In the genomic region with DNA sequence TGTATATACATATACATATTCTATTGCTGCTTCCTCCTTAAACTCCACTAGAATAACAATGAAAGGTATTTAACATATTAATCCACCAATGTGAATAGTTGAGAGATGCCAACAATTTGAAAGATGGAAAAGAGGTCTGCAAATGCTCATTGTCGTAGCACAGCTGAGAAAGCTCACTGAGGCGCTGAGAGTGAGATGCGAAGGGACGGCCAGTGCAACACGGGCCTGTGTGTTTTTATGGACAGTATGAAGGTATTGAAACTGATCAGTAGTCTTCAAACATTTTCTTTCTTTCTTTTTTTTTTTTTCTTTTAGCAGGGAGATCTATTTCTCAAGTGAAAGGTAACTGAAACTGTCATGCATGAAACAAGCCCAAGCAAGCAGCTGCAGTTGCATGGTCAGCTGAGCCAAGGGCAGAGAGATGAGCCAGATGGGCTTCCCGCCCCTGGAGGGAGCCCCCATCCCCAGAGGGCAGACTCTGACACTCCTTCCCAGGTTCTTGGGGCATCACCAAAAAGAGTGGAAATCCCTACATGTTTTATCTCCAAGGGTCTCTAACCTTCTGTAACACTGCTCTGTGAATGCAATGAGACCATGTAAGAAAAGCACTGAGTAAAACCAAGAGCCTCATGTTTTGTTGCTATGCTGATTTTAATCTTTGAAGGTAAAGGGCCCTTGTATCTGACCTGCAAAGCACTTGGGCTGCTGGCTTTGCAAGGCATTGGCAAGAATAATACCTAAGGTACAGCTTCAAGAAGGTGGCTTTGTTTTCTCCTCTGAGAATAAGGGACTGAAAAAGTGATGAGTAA, we compare ENCODE assay signal across 9 cellular contexts. TPM values are rescaled to one million over a fixed set of nuclear protein-coding genes. Genes with fewer than 3 reads are reported as not detected.
DNase-seq lines count a peak whose midpoint lies in the region; ATAC-seq and TF ChIP-seq lines count a peak whose summit lies in the region.
"Had no signal": no experiment of that assay in that cellular context is flagged by ENCODE, and none has a peak within 500 bp of the region (broad histone marks: within the 10 kb centered on the region; RNA-seq: fewer than 3 reads in every experiment).

No MANE protein-coding gene starts in this region.

- POLR2A ChIA-PET in activated CD4-positive, alpha-beta T cell treated with anti-CD3 and anti-CD28 coated beads, Interleukin-2, amount 10 ng/mL, durations not matched to agents 7 days and 5 days (lab: Charles Lee) = no interaction called here
- POLR2A ChIA-PET in HEK293T (lab: Yijun Ruan, JAX) = no interaction called here

- peak; percentile 70 for ATAC-seq in HG02610 (IDR thresholded peaks at IDR 0.05; ENCODE audit: unreplicated experiment)

- no peak overlapping the region for H3K4me3 Mint-ChIP-seq in activated CD4-positive, alpha-beta T cell treated with anti-CD3 and anti-CD28 coated beads, Interleukin-2, amount 10 ng/mL, durations not matched to agents 7 days and 5 days
- H3K4me3 Mint-ChIP-seq in progenitor cell of endocrine pancreas (ENCODE audit: low read depth) = no peak overlapping the region

- peaks cover 8% of the 10 kb centered on the region for H3K9me3 Mint-ChIP-seq in activated CD4-positive, alpha-beta T cell treated with anti-CD3 and anti-CD28 coated beads, Interleukin-2, amount 10 ng/mL, durations not matched to agents 7 days and 5 days
- no peaks in the 10 kb centered on the region for H3K9me3 Mint-ChIP-seq in progenitor cell of endocrine pancreas (ENCODE audit: low read depth)

- no peak for TF ChIP-seq CTCF in progenitor cell of endocrine pancreas (IDR thresholded peaks at IDR 0.05; ENCODE audit: unreplicated experiment)

- H3K36me3 Mint-ChIP-seq in activated CD4-positive, alpha-beta T cell treated with anti-CD3 and anti-CD28 coated beads, Interleukin-2, amount 10 ng/mL, durations not matched to agents 7 days and 5 days (ENCODE audit: low read depth) = peaks cover 13% of the 10 kb centered on the region
- no peaks in the 10 kb centered on the region for H3K36me3 Mint-ChIP-seq in progenitor cell of endocrine pancreas (ENCODE audit: insufficient read depth)

- DNase-seq in activated CD4-positive, alpha-beta T cell treated with anti-CD3 and anti-CD28 coated beads, Interleukin-2, amount 10 ng/mL, durations not matched to agents 7 days and 5 days = no peak
- DNase-seq in activated CD4-positive, alpha-beta T cell treated with anti-CD3 and anti-CD28 coated beads for 1 hour = no peak
- DNase-seq in NCI-H69 (lab: John Stamatoyannopoulos, UW) = peak; percentile 11
- peak; percentile 23 for DNase-seq in retina
- DNase-seq in NK-92 treated with Interleukin-12 subunit alpha and Interleukin-12 subunit beta, amount 100 ng/mL, for 24 hours (lab: John Stamatoyannopoulos, UW) = no peak
- no peak for DNase-seq in progenitor cell of endocrine pancreas (ENCODE audit: low spot score, unreplicated experiment)
- DNase-seq in HEK293T (ENCODE audit: extremely low spot score) = no peak
- DNase-seq: activated gamma-delta T cell treated with Interleukin-2 at 50 U/mL for 16 hours had no signal

- CTCF ChIA-PET in activated CD4-positive, alpha-beta T cell treated with anti-CD3 and anti-CD28 coated beads, Interleukin-2, amount 10 ng/mL, durations not matched to agents 7 days and 5 days (lab: Charles Lee) = interaction anchor here (0.6 to 2.4 kb wide), 2 partner anchors 11 to 24 kb away, joined by 3 to 7 read pairs; no protein-coding TSS in a partner anchor
- CTCF ChIA-PET in HEK293T (lab: Yijun Ruan, JAX) = no interaction called here

- peak overlapping the region; percentile 96 for H3K27ac Mint-ChIP-seq in activated CD4-positive, alpha-beta T cell treated with anti-CD3 and anti-CD28 coated beads, Interleukin-2, amount 10 ng/mL, durations not matched to agents 7 days and 5 days
- no peak overlapping the region for H3K27ac Mint-ChIP-seq in progenitor cell of endocrine pancreas

- H3K4me1 Mint-ChIP-seq in activated CD4-positive, alpha-beta T cell treated with anti-CD3 and anti-CD28 coated beads, Interleukin-2, amount 10 ng/mL, durations not matched to agents 7 days and 5 days = peaks cover 40% of the 10 kb centered on the region
- H3K4me1 Mint-ChIP-seq in progenitor cell of endocrine pancreas (ENCODE audit: low read depth) = peaks cover 11% of the 10 kb centered on the region

- H3K27me3 Mint-ChIP-seq in activated CD4-positive, alpha-beta T cell treated with anti-CD3 and anti-CD28 coated beads, Interleukin-2, amount 10 ng/mL, durations not matched to agents 7 days and 5 days = no peaks in the 10 kb centered on the region
- H3K27me3 Mint-ChIP-seq in progenitor cell of endocrine pancreas = no peaks in the 10 kb centered on the region

TF ChIP-seq in HEK293T, 16 proteins besides CTCF, POLR2A, EP300 and RAD21:
- TF ChIP-seq HDGF (IDR thresholded peaks at IDR 0.05; ENCODE audit: borderline replicate concordance) = no peak
- TF ChIP-seq L3MBTL2 (conservative IDR thresholded peaks at IDR 0.05) = no peak
- no peak for TF ChIP-seq BHLHE40 (IDR thresholded peaks at IDR 0.05; ENCODE audit: borderline replicate concordance)

RNA-seq across cellular contexts. Expression of a gene that starts 41.4 kb away (rescaled TPM):
- not detected for total RNA-seq in activated CD4-positive, alpha-beta T cell treated with anti-CD3 and anti-CD28 coated beads, Interleukin-2, amount 10 ng/mL, durations not matched to agents 7 days and 5 days
- total RNA-seq in progenitor cell of endocrine pancreas = 1.9 and 3.4 TPM in 2 replicates

Comparison
In these comparisons a context has a peak if more than half of its experiments do, and no peak if none do; other contexts are left out.
1. DNase-seq: peak in NCI-H69 (single experiment) and retina (single experiment); none in activated CD4-positive, alpha-beta T cell treated with anti-CD3 and anti-CD28 coated beads, Interleukin-2, amount 10 ng/mL, durations not matched to agents 7 days and 5 days (single experiment), activated CD4-positive, alpha-beta T cell treated with anti-CD3 and anti-CD28 coated beads for 1 hour (single experiment), NK-92 treated with Interleukin-12 subunit alpha and Interleukin-12 subunit beta, amount 100 ng/mL, for 24 hours (single experiment), progenitor cell of endocrine pancreas (single experiment) and HEK293T (single experiment).